ENCODE assay signal across 21 cellular contexts in the genomic region with DNA sequence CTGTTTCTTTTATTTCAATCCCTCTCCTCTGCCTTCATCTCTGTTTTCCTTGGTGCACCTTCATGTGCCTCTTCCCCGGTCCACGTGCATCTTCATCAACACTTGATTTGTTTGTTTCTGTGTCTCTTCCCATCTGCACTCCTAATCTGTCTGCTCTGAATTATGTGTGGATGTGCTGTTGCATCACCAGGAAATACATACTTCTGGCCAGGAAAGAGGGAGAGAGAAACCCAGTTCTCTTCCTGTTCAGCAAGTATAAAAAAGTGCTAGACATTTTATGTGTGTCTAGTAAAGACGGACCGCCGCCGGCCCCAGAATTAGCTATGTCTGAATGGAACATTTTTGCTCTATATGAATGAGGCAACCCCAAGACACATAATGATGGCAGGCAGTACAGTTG.
DNase-seq lines count a peak whose midpoint lies in the region; ATAC-seq, FAIRE-seq and TF ChIP-seq lines count a peak whose summit lies in the region.
"Had no signal": no experiment of that assay in that cellular context is flagged by ENCODE, and none has a peak within 500 bp of the region (broad histone marks: within the 10 kb centered on the region; RNA-seq: fewer than 3 reads in every experiment).

No MANE protein-coding gene starts in this region.

- H3K4me3 ChIP-seq in body of pancreas (no peak overlapping the region), foreskin fibroblast (ENCODE audit: low read depth in 1 of 2, low read length in 2 of 2) (no peak overlapping the region), smooth muscle cell (no peak overlapping the region), HepG2 (replicated peaks in 1 of 3; ENCODE audit: insufficient read depth in 1 of 3, low read depth in 2 of 3, low read length in 3 of 3) (no peak overlapping the region)

- TF ChIP-seq POLR2A in body of pancreas (IDR thresholded peaks at IDR 0.05) (no peak), HepG2 (IDR thresholded peaks at IDR 0.05; ENCODE audit: insufficient read depth in 1 of 2, low read depth in 2 of 2, low read length in 2 of 2) (no peak)

- WGBS in body of pancreas, 2 donors: 68 to 78% methylated on average over 6 of the region's 6 CpGs
- WGBS in smooth muscle cell (ENCODE audit: low lambda C conversion rate): 33% methylated on average over 6 of the region's 6 CpGs
- WGBS in HepG2 (ENCODE audit: low lambda C conversion rate): 92% methylated on average over 6 of the region's 6 CpGs

- H3K36me3 ChIP-seq in body of pancreas (replicated peaks in 1 of 2; ENCODE audit: insufficient read depth in 1 of 2, low read depth in 2 of 2) (no peaks in the 10 kb centered on the region), smooth muscle cell (ENCODE audit: low read depth) (peaks cover 14% of the 10 kb centered on the region), HepG2 (replicated peaks in 1 of 2; ENCODE audit: control insufficient read depth in 1 of 2, insufficient read depth in 2 of 2, low read length in 2 of 2) (no peaks in the 10 kb centered on the region)
- H3K36me3 ChIP-seq: BE2C had no signal

- H3K27me3 ChIP-seq in body of pancreas (no peaks in the 10 kb centered on the region), smooth muscle cell (ENCODE audit: low read depth) (no peaks in the 10 kb centered on the region), HepG2 (ENCODE audit: control insufficient read depth in 1 of 2, insufficient read depth in 2 of 2, low read length in 2 of 2) (no peaks in the 10 kb centered on the region)
- H3K27me3 ChIP-seq: BE2C had no signal

- POLR2A ChIA-PET in HepG2 (lab: Yijun Ruan, JAX): no interaction called here

- DNase-seq in EL: peak; percentile 53
- DNase-seq in body of pancreas: no peak
- peak; percentile 36 to 78 for DNase-seq in foreskin fibroblast
- DNase-seq in smooth muscle cell (lab: John Stamatoyannopoulos, UW; ENCODE audit: unreplicated experiment): no peak
- no peak for DNase-seq in SKM-1 (lab: John Stamatoyannopoulos, UW; ENCODE audit: unreplicated experiment)
- no peak for DNase-seq in HepG2 (ENCODE audit: low spot score)
- DNase-seq: activated CD4-positive, alpha-beta T cell treated with anti-CD3 and anti-CD28 coated beads for 48 hours; activated naive CD4-positive, alpha-beta T cell treated with anti-CD3 and anti-CD28 coated beads, Interleukin-2, amount 50 U/mL, for 16 hours; BE2C; DND-41; H9; KG1; NCI-H1105 treated with DMSO at 0.1 percent for 48 hours; NCI-H2227 treated with DMSO at 0.1 percent for 48 hours; NK-92 treated with Interleukin-12 subunit alpha and Interleukin-12 subunit beta, amount 100 ng/mL, for 24 hours; retina; SHP77; stimulated activated CD4-positive, alpha-beta T cell treated with anti-CD3 and anti-CD28 coated beads, Interleukin-4, amount 100 ng/mL, for 4 hours; T1000 had no signal

- intact Hi-C loops in body of pancreas (cut with DNase I) (no loop called here), HepG2 (cut with micrococcal nuclease; ENCODE audit: unreplicated experiment) (no loop called here)

- no peak for TF ChIP-seq RAD21 in HepG2 (CRISPR knock-in tag; IDR thresholded peaks at IDR 0.05)

- peaks cover 86% of the 10 kb centered on the region for H3F3A ChIP-seq in smooth muscle cell (ENCODE audit: low read depth)

- ATAC-seq in body of pancreas (peak; percentile 21), HG02870 (IDR thresholded peaks at IDR 0.05; ENCODE audit: unreplicated experiment) (no peak), HG03196 (IDR thresholded peaks at IDR 0.05; ENCODE audit: unreplicated experiment) (no peak), HepG2 (no peak)

- H4K20me1 ChIP-seq in smooth muscle cell (ENCODE audit: low read depth): peaks cover 98% of the 10 kb centered on the region
- H4K20me1 ChIP-seq in HepG2 (ENCODE audit: insufficient read depth, low read length): no peaks in the 10 kb centered on the region

- H2AFZ ChIP-seq in smooth muscle cell (ENCODE audit: low read depth) (no peak overlapping the region), HepG2 (ENCODE audit: low read length) (no peak overlapping the region)

- H3K27ac ChIP-seq in body of pancreas: no peak overlapping the region
- peak overlapping the region; percentile 81 for H3K27ac ChIP-seq in smooth muscle cell (ENCODE audit: low read depth)
- no peak overlapping the region for H3K27ac ChIP-seq in HepG2 (ENCODE audit: extremely low read length, insufficient read depth, low read length)

- TF ChIP-seq CTCF in body of pancreas (IDR thresholded peaks at IDR 0.05) (no peak), foreskin fibroblast (IDR thresholded peaks at IDR 0.05; ENCODE audit: low read depth, low read length) (no peak), smooth muscle cell (IDR thresholded peaks at IDR 0.05; ENCODE audit: borderline replicate concordance, insufficient read depth, poor library complexity, severe bottlenecking) (no peak), HepG2 (CRISPR knock-in tag; IDR thresholded peaks at IDR 0.05) (no peak)

- no peak for TF ChIP-seq EP300 in HepG2 (IDR thresholded peaks at IDR 0.05; ENCODE audit: low read depth in 2 of 2, low read length in 2 of 2)
- TF ChIP-seq EP300 in HepG2 (CRISPR knock-in tag; IDR thresholded peaks at IDR 0.05; ENCODE audit: borderline replicate concordance): no peak

- in situ Hi-C loops in HepG2 (cut with HindIII; ENCODE audit: extremely low pct_ligation_motif_present, low pct_unique_long_range_greater_than_20kb): no loop called here

- H3K4me1 ChIP-seq in body of pancreas (peaks cover 3% of the 10 kb centered on the region), smooth muscle cell (ENCODE audit: low read depth) (peaks cover 13% of the 10 kb centered on the region), HepG2 (ENCODE audit: insufficient read depth, low read length) (no peaks in the 10 kb centered on the region)
- H3K4me1 ChIP-seq: BE2C had no signal

- H3K9ac ChIP-seq in smooth muscle cell (ENCODE audit: low read depth) (no peak overlapping the region), HepG2 (ENCODE audit: insufficient read depth, low read depth, low read length) (no peak overlapping the region)

- BruUV-seq in HepG2 (replicated peaks; lab: Mats Ljungman, UMichigan): no TSS peak

- H3K4me2 ChIP-seq in smooth muscle cell (peak overlapping the region; percentile 67), HepG2 (ENCODE audit: low read depth, low read length) (no peak overlapping the region)

- CTCF ChIA-PET in HepG2 (lab: Yijun Ruan, JAX; ENCODE audit: low intra/inter-chr PET ratio, low total read pairs): no interaction called here

- no peak for FAIRE-seq in HepG2 (lab: Jason Lieb, UNC)

- H3K79me2 ChIP-seq in smooth muscle cell (ENCODE audit: low read depth): peaks cover 95% of the 10 kb centered on the region
- H3K79me2 ChIP-seq in HepG2 (ENCODE audit: insufficient read depth, low read length): no peaks in the 10 kb centered on the region

- H3K9me3 ChIP-seq in body of pancreas: no peaks in the 10 kb centered on the region
- H3K9me3 ChIP-seq in smooth muscle cell (replicated peaks; ENCODE audit: low read depth): no peaks in the 10 kb centered on the region
- H3K9me3 ChIP-seq in HepG2 (ENCODE audit: low read length): no peaks in the 10 kb centered on the region
- H3K9me3 ChIP-seq: BE2C had no signal

TF ChIP-seq in HepG2, 621 proteins besides CTCF, POLR2A, EP300 and RAD21 (continues in another document):
- TF ChIP-seq ZKSCAN1 (IDR thresholded peaks at IDR 0.05; ENCODE audit: low read length): no peak
- no peak for TF ChIP-seq NFIB (CRISPR knock-in tag; IDR thresholded peaks at IDR 0.05; ENCODE audit: borderline replicate concordance)
- TF ChIP-seq ZNF329 (CRISPR knock-in tag; IDR thresholded peaks at IDR 0.05; ENCODE audit: low read depth): no peak
- no peak for TF ChIP-seq ZBTB3 (CRISPR knock-in tag; IDR thresholded peaks at IDR 0.05; ENCODE audit: borderline replicate concordance, low read depth)
- TF ChIP-seq, protein P1, sequence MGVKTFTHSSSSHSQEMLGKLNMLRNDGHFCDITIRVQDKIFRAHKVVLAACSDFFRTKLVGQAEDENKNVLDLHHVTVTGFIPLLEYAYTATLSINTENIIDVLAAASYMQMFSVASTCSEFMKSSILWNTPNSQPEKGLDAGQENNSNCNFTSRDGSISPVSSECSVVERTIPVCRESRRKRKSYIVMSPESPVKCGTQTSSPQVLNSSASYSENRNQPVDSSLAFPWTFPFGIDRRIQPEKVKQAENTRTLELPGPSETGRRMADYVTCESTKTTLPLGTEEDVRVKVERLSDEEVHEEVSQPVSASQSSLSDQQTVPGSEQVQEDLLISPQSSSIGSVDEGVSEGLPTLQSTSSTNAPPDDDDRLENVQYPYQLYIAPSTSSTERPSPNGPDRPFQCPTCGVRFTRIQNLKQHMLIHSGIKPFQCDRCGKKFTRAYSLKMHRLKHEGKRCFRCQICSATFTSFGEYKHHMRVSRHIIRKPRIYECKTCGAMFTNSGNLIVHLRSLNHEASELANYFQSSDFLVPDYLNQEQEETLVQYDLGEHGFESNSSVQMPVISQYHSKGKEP (CRISPR knock-in tag; IDR thresholded peaks at IDR 0.05): no peak
- TF ChIP-seq U2AF1 (optimal IDR thresholded peaks at IDR 0.05; ENCODE audit: low read depth, low read length): no peak
- TF ChIP-seq, protein P2, sequence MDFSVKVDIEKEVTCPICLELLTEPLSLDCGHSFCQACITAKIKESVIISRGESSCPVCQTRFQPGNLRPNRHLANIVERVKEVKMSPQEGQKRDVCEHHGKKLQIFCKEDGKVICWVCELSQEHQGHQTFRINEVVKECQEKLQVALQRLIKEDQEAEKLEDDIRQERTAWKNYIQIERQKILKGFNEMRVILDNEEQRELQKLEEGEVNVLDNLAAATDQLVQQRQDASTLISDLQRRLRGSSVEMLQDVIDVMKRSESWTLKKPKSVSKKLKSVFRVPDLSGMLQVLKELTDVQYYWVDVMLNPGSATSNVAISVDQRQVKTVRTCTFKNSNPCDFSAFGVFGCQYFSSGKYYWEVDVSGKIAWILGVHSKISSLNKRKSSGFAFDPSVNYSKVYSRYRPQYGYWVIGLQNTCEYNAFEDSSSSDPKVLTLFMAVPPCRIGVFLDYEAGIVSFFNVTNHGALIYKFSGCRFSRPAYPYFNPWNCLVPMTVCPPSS (IDR thresholded peaks at IDR 0.05): no peak
- no peak for TF ChIP-seq KDM1A (CRISPR knock-in tag; IDR thresholded peaks at IDR 0.05)
- no peak for TF ChIP-seq ETV5 (CRISPR knock-in tag; IDR thresholded peaks at IDR 0.05; ENCODE audit: borderline replicate concordance)
- TF ChIP-seq, protein P3, sequence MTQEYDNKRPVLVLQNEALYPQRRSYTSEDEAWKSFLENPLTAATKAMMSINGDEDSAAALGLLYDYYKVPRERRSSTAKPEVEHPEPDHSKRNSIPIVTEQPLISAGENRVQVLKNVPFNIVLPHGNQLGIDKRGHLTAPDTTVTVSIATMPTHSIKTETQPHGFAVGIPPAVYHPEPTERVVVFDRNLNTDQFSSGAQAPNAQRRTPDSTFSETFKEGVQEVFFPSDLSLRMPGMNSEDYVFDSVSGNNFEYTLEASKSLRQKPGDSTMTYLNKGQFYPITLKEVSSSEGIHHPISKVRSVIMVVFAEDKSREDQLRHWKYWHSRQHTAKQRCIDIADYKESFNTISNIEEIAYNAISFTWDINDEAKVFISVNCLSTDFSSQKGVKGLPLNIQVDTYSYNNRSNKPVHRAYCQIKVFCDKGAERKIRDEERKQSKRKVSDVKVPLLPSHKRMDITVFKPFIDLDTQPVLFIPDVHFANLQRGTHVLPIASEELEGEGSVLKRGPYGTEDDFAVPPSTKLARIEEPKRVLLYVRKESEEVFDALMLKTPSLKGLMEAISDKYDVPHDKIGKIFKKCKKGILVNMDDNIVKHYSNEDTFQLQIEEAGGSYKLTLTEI (CRISPR knock-in tag; conservative IDR thresholded peaks at IDR 0.05): no peak

Comparison
In these comparisons a context has a peak if more than half of its experiments do, and no peak if none do; other contexts are left out.
1. DNase-seq: peak in EL (single experiment) and foreskin fibroblast (2 of 2); none in body of pancreas (0 of 4), smooth muscle cell (single experiment), SKM-1 (single experiment) and HepG2 (single experiment).